Comparison of ENCODE assay signal across 8 cellular contexts in genomic region chr1:23692308-23692871, GRCh38. TPM values are rescaled to one million over a fixed set of nuclear protein-coding genes. Genes with fewer than 3 reads are reported as not detected.
DNase-seq lines count a peak whose midpoint lies in the region; ATAC-seq, FAIRE-seq and TF ChIP-seq lines count a peak whose summit lies in the region.

No MANE protein-coding gene starts in this region.

- peak overlapping the region; percentile 87 for H3K27ac ChIP-seq in Karpas-422 (ENCODE audit: low read length)
- H3K27ac ChIP-seq in coronary artery: peak overlapping the region; percentile 71 to 85

- peak; percentile 35 for DNase-seq in CD1c-positive myeloid dendritic cell (ENCODE audit: extremely low spot score)
- no peak for DNase-seq in Karpas-422
- no peak for DNase-seq in coronary artery (ENCODE audit: low spot score)
- no peak for DNase-seq in natural killer cell treated with Interleukin-12 subunit alpha and Interleukin-12 subunit beta and Interleukin-15 and Interleukin-18, amount 100 ng/mL, for 72 hours (ENCODE audit: low spot score)
- DNase-seq in activated gamma-delta T cell (lab: John Stamatoyannopoulos, UW): no peak
- DNase-seq in NCI-H446 (lab: John Stamatoyannopoulos, UW): no peak
- no peak for DNase-seq in GM12891 (ENCODE audit: insufficient read length, low spot score)

- no peak for ATAC-seq in natural killer cell treated with Interleukin-12 subunit alpha and Interleukin-12 subunit beta and Interleukin-15 and Interleukin-18, amount 100 ng/mL, for 72 hours
- ATAC-seq in HG02798 (IDR thresholded peaks at IDR 0.05; ENCODE audit: poor library complexity, unreplicated experiment): no peak

- peak overlapping the region; percentile 80 for H3K4me3 ChIP-seq in Karpas-422 (ENCODE audit: low read length)
- H3K4me3 ChIP-seq in coronary artery: peak overlapping the region; percentile 82

- peaks cover 47% of the 10 kb centered on the region for H3K36me3 Mint-ChIP-seq in natural killer cell treated with Interleukin-12 subunit alpha and Interleukin-12 subunit beta and Interleukin-15 and Interleukin-18, amount 100 ng/mL, for 72 hours

- peaks cover 54% of the 10 kb centered on the region for H3K79me2 ChIP-seq in Karpas-422 (ENCODE audit: low read length)

- H3K27me3 ChIP-seq in Karpas-422 (ENCODE audit: low read length): no peaks in the 10 kb centered on the region

- H3K27ac Mint-ChIP-seq in natural killer cell treated with Interleukin-12 subunit alpha and Interleukin-12 subunit beta and Interleukin-15 and Interleukin-18, amount 100 ng/mL, for 72 hours: peak overlapping the region; percentile 92 to 95

- TF ChIP-seq POLR2A in GM12891 (IDR thresholded peaks at IDR 0.05; ENCODE audit: low read depth, low read length): no peak

- H3K9me3 Mint-ChIP-seq in natural killer cell treated with Interleukin-12 subunit alpha and Interleukin-12 subunit beta and Interleukin-15 and Interleukin-18, amount 100 ng/mL, for 72 hours: no peaks in the 10 kb centered on the region

- H3K4me2 ChIP-seq in Karpas-422 (ENCODE audit: low read depth, low read length, poor library complexity, severe bottlenecking): peak overlapping the region; percentile 83

- H3K9me2 ChIP-seq in Karpas-422 (replicated peaks; ENCODE audit: insufficient read depth, low read length): no peaks in the 10 kb centered on the region

- peaks cover 53% of the 10 kb centered on the region for H4K20me1 ChIP-seq in Karpas-422 (ENCODE audit: insufficient read depth, low read depth, low read length)

- H3K27me3 Mint-ChIP-seq in natural killer cell treated with Interleukin-12 subunit alpha and Interleukin-12 subunit beta and Interleukin-15 and Interleukin-18, amount 100 ng/mL, for 72 hours: no peaks in the 10 kb centered on the region

- no peak for TF ChIP-seq CTCF in coronary artery (IDR thresholded peaks at IDR 0.05)

- peaks cover 26% of the 10 kb centered on the region for H3K4me1 ChIP-seq in Karpas-422 (ENCODE audit: low read length)

- peaks cover 51% of the 10 kb centered on the region for H3K36me3 ChIP-seq in Karpas-422 (ENCODE audit: insufficient read depth, low read length)

- H3K9me3 ChIP-seq in Karpas-422 (ENCODE audit: low read length): 0 out of 2 replicates have a peak, but pooled peaks cover 3% of the 10 kb centered on the region

- peaks cover 43 to 48% of the 10 kb centered on the region in 2 donors for H3K4me1 Mint-ChIP-seq in natural killer cell treated with Interleukin-12 subunit alpha and Interleukin-12 subunit beta and Interleukin-15 and Interleukin-18, amount 100 ng/mL, for 72 hours (ENCODE audit: low read depth in 2 of 2)

- peak overlapping the region; percentile 91 for H3K4me3 Mint-ChIP-seq in natural killer cell treated with Interleukin-12 subunit alpha and Interleukin-12 subunit beta and Interleukin-15 and Interleukin-18, amount 100 ng/mL, for 72 hours

- peak overlapping the region; percentile 90 for H3K9ac ChIP-seq in Karpas-422 (ENCODE audit: low read length)

- H2AFZ ChIP-seq in Karpas-422 (ENCODE audit: low read length): no peak overlapping the region

- FAIRE-seq in GM12891 (lab: Jason Lieb, UNC): no peak

TF ChIP-seq in GM12891, 5 proteins besides CTCF, POLR2A, EP300 and RAD21:
- TF ChIP-seq TAF1 (IDR thresholded peaks at IDR 0.05; ENCODE audit: low read depth, low read length) (no peak), POLR2AphosphoS5 (IDR thresholded peaks at IDR 0.05; ENCODE audit: low read depth, low read length) (no peak), PAX5 (IDR thresholded peaks at IDR 0.05; ENCODE audit: insufficient read depth, low read length, severe bottlenecking) (no peak)
TF ChIP-seq in GM12891: peak in this region for 0.

RNA-seq across cellular contexts. Expression of gene RPL11, which starts 0.8 kb away (rescaled TPM):
- total RNA-seq in Karpas-422 (2014; rRNA removed; shearing (Covaris generic); ENCODE audit: low replicate concordance): 1,479 and 2,277 TPM in 2 replicates
- total RNA-seq in natural killer cell treated with Interleukin-12 subunit alpha and Interleukin-12 subunit beta and Interleukin-15 and Interleukin-18, amount 100 ng/mL, for 72 hours: 100 to 1,000 TPM; 560 to 666 TPM
- 6,058 TPM for polyA plus RNA-seq in GM12891 (2012; ENCODE audit: low read depth, missing spikeins)

RNA-seq across cellular contexts. Expression of gene ELOA, which starts 50.9 kb away (rescaled TPM):
- total RNA-seq in Karpas-422 (2014; rRNA removed; shearing (Covaris generic); ENCODE audit: low replicate concordance): 14.6 and 16.9 TPM in 2 replicates
- 10 to 100 TPM; 74.7 to 84.5 TPM for total RNA-seq in natural killer cell treated with Interleukin-12 subunit alpha and Interleukin-12 subunit beta and Interleukin-15 and Interleukin-18, amount 100 ng/mL, for 72 hours
- polyA plus RNA-seq in GM12891 (2012; ENCODE audit: low read depth, missing spikeins): 25.3 TPM
